In the genomic region with DNA sequence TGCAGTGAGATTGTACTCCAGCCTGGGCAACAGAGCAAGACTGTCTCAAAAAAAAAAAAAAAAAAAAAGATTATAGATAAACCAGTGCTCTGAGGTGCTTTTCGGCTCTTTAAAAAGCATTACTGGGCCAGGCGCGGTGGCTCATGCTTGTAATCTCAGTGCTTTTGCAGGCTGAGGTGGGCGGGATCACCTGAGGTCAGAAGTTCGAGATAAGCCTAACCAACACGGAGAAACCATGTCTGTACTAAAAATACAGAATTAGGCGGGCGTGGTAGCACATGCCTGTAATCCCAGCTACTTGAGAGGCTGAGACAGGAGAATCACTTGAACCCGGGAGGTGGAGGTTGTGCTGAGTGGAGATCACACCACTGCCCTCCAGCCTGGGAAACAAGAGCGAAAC, we compare ENCODE assay signal across 1 cellular context.
A peak's percentile ranks its signal among the peaks of the same experiment; 100 is the strongest.
TF ChIP-seq lines count a peak whose summit lies in the region.

No MANE protein-coding gene starts in this region.

TF ChIP-seq in K562, 482 proteins besides CTCF, POLR2A, EP300 and RAD21 (continued from another document and continues in another):
- TF ChIP-seq, protein P1, sequence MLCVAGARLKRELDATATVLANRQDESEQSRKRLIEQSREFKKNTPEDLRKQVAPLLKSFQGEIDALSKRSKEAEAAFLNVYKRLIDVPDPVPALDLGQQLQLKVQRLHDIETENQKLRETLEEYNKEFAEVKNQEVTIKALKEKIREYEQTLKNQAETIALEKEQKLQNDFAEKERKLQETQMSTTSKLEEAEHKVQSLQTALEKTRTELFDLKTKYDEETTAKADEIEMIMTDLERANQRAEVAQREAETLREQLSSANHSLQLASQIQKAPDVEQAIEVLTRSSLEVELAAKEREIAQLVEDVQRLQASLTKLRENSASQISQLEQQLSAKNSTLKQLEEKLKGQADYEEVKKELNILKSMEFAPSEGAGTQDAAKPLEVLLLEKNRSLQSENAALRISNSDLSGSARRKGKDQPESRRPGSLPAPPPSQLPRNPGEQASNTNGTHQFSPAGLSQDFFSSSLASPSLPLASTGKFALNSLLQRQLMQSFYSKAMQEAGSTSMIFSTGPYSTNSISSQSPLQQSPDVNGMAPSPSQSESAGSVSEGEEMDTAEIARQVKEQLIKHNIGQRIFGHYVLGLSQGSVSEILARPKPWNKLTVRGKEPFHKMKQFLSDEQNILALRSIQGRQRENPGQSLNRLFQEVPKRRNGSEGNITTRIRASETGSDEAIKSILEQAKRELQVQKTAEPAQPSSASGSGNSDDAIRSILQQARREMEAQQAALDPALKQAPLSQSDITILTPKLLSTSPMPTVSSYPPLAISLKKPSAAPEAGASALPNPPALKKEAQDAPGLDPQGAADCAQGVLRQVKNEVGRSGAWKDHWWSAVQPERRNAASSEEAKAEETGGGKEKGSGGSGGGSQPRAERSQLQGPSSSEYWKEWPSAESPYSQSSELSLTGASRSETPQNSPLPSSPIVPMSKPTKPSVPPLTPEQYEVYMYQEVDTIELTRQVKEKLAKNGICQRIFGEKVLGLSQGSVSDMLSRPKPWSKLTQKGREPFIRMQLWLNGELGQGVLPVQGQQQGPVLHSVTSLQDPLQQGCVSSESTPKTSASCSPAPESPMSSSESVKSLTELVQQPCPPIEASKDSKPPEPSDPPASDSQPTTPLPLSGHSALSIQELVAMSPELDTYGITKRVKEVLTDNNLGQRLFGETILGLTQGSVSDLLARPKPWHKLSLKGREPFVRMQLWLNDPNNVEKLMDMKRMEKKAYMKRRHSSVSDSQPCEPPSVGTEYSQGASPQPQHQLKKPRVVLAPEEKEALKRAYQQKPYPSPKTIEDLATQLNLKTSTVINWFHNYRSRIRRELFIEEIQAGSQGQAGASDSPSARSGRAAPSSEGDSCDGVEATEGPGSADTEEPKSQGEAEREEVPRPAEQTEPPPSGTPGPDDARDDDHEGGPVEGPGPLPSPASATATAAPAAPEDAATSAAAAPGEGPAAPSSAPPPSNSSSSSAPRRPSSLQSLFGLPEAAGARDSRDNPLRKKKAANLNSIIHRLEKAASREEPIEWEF (CRISPR knock-in tag; IDR thresholded peaks at IDR 0.05), result no peak
- TF ChIP-seq, protein P2, sequence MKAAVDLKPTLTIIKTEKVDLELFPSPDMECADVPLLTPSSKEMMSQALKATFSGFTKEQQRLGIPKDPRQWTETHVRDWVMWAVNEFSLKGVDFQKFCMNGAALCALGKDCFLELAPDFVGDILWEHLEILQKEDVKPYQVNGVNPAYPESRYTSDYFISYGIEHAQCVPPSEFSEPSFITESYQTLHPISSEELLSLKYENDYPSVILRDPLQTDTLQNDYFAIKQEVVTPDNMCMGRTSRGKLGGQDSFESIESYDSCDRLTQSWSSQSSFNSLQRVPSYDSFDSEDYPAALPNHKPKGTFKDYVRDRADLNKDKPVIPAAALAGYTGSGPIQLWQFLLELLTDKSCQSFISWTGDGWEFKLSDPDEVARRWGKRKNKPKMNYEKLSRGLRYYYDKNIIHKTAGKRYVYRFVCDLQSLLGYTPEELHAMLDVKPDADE (conservative IDR thresholded peaks at IDR 0.05; ENCODE audit: control insufficient read depth, low read depth, low read length), result no peak
- TF ChIP-seq, protein P3, sequence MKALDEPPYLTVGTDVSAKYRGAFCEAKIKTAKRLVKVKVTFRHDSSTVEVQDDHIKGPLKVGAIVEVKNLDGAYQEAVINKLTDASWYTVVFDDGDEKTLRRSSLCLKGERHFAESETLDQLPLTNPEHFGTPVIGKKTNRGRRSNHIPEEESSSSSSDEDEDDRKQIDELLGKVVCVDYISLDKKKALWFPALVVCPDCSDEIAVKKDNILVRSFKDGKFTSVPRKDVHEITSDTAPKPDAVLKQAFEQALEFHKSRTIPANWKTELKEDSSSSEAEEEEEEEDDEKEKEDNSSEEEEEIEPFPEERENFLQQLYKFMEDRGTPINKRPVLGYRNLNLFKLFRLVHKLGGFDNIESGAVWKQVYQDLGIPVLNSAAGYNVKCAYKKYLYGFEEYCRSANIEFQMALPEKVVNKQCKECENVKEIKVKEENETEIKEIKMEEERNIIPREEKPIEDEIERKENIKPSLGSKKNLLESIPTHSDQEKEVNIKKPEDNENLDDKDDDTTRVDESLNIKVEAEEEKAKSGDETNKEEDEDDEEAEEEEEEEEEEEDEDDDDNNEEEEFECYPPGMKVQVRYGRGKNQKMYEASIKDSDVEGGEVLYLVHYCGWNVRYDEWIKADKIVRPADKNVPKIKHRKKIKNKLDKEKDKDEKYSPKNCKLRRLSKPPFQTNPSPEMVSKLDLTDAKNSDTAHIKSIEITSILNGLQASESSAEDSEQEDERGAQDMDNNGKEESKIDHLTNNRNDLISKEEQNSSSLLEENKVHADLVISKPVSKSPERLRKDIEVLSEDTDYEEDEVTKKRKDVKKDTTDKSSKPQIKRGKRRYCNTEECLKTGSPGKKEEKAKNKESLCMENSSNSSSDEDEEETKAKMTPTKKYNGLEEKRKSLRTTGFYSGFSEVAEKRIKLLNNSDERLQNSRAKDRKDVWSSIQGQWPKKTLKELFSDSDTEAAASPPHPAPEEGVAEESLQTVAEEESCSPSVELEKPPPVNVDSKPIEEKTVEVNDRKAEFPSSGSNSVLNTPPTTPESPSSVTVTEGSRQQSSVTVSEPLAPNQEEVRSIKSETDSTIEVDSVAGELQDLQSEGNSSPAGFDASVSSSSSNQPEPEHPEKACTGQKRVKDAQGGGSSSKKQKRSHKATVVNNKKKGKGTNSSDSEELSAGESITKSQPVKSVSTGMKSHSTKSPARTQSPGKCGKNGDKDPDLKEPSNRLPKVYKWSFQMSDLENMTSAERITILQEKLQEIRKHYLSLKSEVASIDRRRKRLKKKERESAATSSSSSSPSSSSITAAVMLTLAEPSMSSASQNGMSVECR (CRISPR knock-in tag; IDR thresholded peaks at IDR 0.05), result no peak
- TF ChIP-seq, protein P4, sequence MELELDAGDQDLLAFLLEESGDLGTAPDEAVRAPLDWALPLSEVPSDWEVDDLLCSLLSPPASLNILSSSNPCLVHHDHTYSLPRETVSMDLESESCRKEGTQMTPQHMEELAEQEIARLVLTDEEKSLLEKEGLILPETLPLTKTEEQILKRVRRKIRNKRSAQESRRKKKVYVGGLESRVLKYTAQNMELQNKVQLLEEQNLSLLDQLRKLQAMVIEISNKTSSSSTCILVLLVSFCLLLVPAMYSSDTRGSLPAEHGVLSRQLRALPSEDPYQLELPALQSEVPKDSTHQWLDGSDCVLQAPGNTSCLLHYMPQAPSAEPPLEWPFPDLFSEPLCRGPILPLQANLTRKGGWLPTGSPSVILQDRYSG (tag; conservative IDR thresholded peaks at IDR 0.05; ENCODE audit: low read depth), result no peak
- TF ChIP-seq BCOR (IDR thresholded peaks at IDR 0.05) (peak; percentile 75), RB1 (IDR thresholded peaks at IDR 0.05; ENCODE audit: low read depth) (no peak), ZNF140 (CRISPR knock-in tag; IDR thresholded peaks at IDR 0.05) (no peak), ZNF143 (CRISPR knock-in tag; IDR thresholded peaks at IDR 0.05) (no peak), TSC22D4 (tag; IDR thresholded peaks at IDR 0.05) (no peak), ARHGAP35 (IDR thresholded peaks at IDR 0.05; ENCODE audit: partially characterized antibody) (no peak), SMAD4 (CRISPR knock-in tag; conservative IDR thresholded peaks at IDR 0.05) (peak; percentile 83), ZNF232 (CRISPR knock-in tag; IDR thresholded peaks at IDR 0.05) (no peak), NR2C1 (IDR thresholded peaks at IDR 0.05) (peak; percentile 72), NR2C1 (tag; IDR thresholded peaks at IDR 0.05) (peak; percentile 72), ZFPM2 (CRISPR knock-in tag; IDR thresholded peaks at IDR 0.05) (no peak), CHD2 (IDR thresholded peaks at IDR 0.05; ENCODE audit: low read depth, low read length) (no peak), RUNX1 (IDR thresholded peaks at IDR 0.05; ENCODE audit: low read depth) (peak; percentile 64; the same call in 1 of the 2 replicates), ZNF695 (CRISPR knock-in tag; IDR thresholded peaks at IDR 0.05) (no peak), PML (IDR thresholded peaks at IDR 0.05; ENCODE audit: low read length) (no peak), SMARCE1 (IDR thresholded peaks at IDR 0.05) (peak; percentile 81), ZC3H4 (CRISPR knock-in tag; IDR thresholded peaks at IDR 0.05; ENCODE audit: borderline replicate concordance) (no peak), PHF8 (IDR thresholded peaks at IDR 0.05; ENCODE audit: borderline replicate concordance, low read length) (no peak), MAFG (tag; conservative IDR thresholded peaks at IDR 0.05) (no peak), XRCC5 (IDR thresholded peaks at IDR 0.05; ENCODE audit: low read depth, low read length) (no peak), ZNF184 (CRISPR knock-in tag; IDR thresholded peaks at IDR 0.05) (no peak), ZNF12 (CRISPR knock-in tag; IDR thresholded peaks at IDR 0.05) (no peak), CBX5 (IDR thresholded peaks at IDR 0.05; ENCODE audit: borderline replicate concordance, low read depth) (no peak), FOS (IDR thresholded peaks at IDR 0.05; ENCODE audit: extremely low read depth, insufficient read length) (no peak), BCL6 (CRISPR knock-in tag; IDR thresholded peaks at IDR 0.05) (no peak), HNRNPK (IDR thresholded peaks at IDR 0.05; ENCODE audit: low read depth, low read length, poor library complexity, severe bottlenecking) (no peak), EZH2 (IDR thresholded peaks at IDR 0.05; ENCODE audit: borderline replicate concordance, low read depth, low read length) (no peak)
- TF ChIP-seq, protein P5, sequence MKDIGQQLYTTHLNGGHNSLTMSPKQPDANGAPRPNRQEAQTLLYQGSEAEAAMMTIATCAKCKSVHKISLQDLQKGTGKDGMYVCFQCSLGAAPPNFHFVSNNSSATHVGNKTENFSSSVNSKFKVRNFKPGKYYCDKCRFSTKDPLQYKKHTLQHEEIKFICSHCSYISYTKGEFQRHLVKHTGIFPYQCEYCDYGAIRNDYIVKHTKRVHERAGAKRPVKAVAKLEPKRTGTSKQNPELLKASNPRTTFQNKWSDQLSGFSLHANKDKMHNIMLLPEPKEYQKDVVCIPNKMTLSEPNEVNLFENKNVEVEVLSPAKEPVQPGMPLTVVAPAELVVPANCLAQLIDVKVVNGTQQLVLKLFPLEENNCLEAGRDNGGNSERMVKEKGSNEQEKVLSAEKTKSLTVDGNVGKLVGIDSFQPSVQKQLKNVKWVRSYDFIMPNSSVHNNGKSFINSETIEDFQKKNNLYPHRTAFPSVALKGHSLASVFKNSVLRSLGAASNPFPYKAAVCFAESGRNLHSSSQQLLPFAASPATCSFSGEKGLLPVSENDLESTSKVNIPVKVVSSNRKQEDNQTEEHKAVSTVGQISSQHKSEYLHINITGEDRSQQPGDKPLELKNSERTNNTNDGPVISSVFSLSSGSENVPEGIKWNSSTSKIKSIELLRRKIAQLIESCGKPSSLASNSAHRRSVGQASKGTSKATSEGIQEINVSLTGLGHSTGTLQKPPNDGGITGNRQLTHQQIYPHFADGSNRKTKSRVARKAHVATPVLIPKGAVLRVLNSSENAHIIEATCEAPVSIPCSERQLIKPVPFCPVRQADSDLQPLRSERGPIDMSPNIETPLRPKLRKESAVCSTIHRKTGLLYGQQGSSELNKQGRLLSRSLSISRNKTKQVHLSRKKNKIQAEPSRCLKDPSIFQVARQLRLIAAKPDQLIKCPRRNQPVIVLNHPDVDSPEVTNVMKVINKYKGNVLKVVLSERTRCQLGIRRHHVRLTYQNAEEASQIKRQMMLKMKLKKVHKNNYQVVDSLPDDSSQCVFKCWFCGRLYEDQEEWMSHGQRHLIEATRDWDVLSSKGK (CRISPR knock-in tag; IDR thresholded peaks at IDR 0.05), result no peak
- TF ChIP-seq, protein P6, sequence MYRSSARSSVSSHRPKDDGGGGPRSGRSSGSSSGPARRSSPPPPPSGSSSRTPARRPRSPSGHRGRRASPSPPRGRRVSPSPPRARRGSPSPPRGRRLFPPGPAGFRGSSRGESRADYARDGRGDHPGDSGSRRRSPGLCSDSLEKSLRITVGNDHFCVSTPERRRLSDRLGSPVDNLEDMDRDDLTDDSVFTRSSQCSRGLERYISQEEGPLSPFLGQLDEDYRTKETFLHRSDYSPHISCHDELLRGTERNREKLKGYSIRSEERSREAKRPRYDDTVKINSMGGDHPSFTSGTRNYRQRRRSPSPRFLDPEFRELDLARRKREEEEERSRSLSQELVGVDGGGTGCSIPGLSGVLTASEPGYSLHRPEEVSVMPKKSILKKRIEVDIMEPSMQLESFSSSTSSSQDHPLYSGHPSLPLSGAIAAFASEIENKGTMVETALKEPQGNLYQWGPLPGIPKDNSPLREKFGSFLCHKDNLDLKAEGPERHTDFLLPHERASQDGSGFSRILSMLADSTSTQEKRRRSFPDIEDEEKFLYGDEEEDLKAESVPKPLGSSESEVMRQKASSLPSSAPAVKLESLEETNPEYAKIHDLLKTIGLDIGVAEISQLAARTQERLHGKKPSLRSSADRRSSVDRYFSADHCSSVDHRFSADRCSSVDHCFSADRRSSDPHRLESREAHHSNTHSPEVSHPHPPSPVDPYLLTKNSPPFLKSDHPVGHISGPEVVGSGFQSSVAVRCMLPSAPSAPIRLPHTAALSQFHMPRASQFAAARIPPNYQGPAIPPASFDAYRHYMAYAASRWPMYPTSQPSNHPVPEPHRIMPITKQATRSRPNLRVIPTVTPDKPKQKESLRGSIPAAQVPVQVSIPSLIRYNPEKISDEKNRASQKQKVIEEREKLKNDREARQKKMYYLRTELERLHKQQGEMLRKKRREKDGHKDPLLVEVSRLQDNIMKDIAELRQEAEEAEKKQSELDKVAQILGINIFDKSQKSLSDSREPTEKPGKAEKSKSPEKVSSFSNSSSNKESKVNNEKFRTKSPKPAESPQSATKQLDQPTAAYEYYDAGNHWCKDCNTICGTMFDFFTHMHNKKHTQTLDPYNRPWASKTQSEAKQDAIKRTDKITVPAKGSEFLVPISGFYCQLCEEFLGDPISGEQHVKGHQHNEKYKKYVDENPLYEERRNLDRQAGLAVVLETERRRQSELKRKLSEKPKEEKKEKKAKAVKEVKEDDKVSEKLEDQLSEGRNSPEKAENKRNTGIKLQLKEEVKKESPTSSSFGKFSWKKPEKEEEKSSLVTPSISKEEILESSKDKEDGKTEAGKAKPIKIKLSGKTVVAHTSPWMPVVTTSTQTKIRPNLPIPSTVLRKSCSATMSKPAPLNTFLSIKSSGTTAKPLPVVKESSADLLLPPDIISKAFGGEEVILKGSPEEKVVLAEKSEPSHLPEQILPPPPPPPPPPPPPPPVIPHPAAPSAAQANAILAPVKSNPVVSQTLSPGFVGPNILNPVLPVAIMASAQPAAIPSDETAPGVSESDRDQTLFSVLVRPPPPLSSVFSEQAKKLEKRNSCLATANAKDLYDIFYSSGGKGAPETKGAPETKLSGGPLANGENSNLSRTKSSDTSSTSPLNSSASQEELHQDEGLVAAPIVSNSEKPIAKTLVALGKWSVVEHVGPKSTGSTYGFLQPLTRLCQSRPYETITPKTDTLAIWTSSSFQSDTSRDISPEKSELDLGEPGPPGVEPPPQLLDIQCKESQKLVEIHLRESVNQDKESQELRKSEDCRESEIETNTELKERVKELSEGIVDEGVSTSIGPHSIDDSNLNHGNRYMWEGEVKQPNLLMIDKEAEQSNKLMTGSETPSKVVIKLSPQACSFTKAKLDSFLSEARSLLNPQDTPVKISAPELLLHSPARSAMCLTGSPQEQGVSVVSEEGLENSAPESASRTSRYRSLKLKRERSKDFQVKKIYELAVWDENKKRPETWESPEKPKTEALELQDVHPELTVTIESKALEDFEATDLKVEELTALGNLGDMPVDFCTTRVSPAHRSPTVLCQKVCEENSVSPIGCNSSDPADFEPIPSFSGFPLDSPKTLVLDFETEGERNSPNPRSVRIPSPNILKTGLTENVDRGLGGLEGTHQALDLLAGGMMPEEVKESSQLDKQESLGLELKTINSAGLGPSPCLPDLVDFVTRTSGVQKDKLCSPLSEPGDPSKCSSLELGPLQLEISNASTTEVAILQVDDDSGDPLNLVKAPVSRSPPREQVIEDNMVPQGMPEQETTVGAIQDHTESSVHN (IDR thresholded peaks at IDR 0.05; ENCODE audit: borderline replicate concordance in 1 of 2, low read depth in 1 of 2), result 0 out of 4 replicates have a peak, but pooled peaks of 1 of the 2 experiments have one; percentile 15
